1 cellular context compared by ENCODE assay signal in the genomic region with DNA sequence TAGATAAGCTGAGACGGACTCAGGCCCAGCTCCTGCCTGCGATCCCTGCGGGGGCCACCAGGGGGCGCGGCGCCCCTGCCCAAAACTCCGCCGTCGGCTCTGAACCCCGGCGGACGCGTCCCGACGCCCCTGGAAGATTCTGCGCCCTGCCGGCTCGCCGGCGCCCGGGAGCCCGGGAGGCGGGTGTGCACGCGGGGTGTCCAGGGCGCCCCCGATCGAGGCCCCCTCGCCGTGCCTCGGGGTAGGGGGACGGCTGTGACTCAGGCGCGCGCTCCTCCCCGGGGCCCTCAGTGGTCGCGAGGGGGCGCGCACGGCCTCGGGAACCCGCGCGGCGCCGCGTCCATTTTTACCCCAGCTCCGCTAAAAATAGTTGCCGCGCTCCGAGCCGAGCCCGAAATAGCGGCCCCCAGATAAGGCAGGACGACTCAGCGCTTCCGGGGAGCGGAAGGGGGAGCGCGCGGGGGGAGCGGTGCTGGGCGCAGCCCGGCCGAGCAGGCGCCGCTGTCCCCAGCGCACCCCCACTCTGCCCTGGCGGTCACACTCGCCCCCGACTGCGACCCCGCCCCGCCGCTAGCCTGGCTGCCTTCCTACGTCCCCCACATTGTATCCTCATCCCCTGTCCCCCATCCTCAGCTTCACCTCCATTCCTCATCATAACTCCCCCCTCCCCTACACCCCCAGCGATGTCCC.
TF ChIP-seq lines count a peak whose summit lies in the region.

No MANE protein-coding gene starts in this region.

TF ChIP-seq in K562, 482 proteins besides CTCF, POLR2A, EP300 and RAD21 (continued from another document and continues in another):
- TF ChIP-seq, protein P1, sequence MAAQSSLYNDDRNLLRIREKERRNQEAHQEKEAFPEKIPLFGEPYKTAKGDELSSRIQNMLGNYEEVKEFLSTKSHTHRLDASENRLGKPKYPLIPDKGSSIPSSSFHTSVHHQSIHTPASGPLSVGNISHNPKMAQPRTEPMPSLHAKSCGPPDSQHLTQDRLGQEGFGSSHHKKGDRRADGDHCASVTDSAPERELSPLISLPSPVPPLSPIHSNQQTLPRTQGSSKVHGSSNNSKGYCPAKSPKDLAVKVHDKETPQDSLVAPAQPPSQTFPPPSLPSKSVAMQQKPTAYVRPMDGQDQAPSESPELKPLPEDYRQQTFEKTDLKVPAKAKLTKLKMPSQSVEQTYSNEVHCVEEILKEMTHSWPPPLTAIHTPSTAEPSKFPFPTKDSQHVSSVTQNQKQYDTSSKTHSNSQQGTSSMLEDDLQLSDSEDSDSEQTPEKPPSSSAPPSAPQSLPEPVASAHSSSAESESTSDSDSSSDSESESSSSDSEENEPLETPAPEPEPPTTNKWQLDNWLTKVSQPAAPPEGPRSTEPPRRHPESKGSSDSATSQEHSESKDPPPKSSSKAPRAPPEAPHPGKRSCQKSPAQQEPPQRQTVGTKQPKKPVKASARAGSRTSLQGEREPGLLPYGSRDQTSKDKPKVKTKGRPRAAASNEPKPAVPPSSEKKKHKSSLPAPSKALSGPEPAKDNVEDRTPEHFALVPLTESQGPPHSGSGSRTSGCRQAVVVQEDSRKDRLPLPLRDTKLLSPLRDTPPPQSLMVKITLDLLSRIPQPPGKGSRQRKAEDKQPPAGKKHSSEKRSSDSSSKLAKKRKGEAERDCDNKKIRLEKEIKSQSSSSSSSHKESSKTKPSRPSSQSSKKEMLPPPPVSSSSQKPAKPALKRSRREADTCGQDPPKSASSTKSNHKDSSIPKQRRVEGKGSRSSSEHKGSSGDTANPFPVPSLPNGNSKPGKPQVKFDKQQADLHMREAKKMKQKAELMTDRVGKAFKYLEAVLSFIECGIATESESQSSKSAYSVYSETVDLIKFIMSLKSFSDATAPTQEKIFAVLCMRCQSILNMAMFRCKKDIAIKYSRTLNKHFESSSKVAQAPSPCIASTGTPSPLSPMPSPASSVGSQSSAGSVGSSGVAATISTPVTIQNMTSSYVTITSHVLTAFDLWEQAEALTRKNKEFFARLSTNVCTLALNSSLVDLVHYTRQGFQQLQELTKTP (IDR thresholded peaks at IDR 0.05; ENCODE audit: low read depth in 1 of 2, partially characterized antibody in 2 of 2), result no peak
- no peak for TF ChIP-seq PURB (CRISPR knock-in tag; IDR thresholded peaks at IDR 0.05; ENCODE audit: low read depth)
- TF ChIP-seq, protein P2, sequence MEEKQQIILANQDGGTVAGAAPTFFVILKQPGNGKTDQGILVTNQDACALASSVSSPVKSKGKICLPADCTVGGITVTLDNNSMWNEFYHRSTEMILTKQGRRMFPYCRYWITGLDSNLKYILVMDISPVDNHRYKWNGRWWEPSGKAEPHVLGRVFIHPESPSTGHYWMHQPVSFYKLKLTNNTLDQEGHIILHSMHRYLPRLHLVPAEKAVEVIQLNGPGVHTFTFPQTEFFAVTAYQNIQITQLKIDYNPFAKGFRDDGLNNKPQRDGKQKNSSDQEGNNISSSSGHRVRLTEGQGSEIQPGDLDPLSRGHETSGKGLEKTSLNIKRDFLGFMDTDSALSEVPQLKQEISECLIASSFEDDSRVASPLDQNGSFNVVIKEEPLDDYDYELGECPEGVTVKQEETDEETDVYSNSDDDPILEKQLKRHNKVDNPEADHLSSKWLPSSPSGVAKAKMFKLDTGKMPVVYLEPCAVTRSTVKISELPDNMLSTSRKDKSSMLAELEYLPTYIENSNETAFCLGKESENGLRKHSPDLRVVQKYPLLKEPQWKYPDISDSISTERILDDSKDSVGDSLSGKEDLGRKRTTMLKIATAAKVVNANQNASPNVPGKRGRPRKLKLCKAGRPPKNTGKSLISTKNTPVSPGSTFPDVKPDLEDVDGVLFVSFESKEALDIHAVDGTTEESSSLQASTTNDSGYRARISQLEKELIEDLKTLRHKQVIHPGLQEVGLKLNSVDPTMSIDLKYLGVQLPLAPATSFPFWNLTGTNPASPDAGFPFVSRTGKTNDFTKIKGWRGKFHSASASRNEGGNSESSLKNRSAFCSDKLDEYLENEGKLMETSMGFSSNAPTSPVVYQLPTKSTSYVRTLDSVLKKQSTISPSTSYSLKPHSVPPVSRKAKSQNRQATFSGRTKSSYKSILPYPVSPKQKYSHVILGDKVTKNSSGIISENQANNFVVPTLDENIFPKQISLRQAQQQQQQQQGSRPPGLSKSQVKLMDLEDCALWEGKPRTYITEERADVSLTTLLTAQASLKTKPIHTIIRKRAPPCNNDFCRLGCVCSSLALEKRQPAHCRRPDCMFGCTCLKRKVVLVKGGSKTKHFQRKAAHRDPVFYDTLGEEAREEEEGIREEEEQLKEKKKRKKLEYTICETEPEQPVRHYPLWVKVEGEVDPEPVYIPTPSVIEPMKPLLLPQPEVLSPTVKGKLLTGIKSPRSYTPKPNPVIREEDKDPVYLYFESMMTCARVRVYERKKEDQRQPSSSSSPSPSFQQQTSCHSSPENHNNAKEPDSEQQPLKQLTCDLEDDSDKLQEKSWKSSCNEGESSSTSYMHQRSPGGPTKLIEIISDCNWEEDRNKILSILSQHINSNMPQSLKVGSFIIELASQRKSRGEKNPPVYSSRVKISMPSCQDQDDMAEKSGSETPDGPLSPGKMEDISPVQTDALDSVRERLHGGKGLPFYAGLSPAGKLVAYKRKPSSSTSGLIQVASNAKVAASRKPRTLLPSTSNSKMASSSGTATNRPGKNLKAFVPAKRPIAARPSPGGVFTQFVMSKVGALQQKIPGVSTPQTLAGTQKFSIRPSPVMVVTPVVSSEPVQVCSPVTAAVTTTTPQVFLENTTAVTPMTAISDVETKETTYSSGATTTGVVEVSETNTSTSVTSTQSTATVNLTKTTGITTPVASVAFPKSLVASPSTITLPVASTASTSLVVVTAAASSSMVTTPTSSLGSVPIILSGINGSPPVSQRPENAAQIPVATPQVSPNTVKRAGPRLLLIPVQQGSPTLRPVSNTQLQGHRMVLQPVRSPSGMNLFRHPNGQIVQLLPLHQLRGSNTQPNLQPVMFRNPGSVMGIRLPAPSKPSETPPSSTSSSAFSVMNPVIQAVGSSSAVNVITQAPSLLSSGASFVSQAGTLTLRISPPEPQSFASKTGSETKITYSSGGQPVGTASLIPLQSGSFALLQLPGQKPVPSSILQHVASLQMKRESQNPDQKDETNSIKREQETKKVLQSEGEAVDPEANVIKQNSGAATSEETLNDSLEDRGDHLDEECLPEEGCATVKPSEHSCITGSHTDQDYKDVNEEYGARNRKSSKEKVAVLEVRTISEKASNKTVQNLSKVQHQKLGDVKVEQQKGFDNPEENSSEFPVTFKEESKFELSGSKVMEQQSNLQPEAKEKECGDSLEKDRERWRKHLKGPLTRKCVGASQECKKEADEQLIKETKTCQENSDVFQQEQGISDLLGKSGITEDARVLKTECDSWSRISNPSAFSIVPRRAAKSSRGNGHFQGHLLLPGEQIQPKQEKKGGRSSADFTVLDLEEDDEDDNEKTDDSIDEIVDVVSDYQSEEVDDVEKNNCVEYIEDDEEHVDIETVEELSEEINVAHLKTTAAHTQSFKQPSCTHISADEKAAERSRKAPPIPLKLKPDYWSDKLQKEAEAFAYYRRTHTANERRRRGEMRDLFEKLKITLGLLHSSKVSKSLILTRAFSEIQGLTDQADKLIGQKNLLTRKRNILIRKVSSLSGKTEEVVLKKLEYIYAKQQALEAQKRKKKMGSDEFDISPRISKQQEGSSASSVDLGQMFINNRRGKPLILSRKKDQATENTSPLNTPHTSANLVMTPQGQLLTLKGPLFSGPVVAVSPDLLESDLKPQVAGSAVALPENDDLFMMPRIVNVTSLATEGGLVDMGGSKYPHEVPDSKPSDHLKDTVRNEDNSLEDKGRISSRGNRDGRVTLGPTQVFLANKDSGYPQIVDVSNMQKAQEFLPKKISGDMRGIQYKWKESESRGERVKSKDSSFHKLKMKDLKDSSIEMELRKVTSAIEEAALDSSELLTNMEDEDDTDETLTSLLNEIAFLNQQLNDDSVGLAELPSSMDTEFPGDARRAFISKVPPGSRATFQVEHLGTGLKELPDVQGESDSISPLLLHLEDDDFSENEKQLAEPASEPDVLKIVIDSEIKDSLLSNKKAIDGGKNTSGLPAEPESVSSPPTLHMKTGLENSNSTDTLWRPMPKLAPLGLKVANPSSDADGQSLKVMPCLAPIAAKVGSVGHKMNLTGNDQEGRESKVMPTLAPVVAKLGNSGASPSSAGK (IDR thresholded peaks at IDR 0.05), result no peak
- TF ChIP-seq ASH1L (IDR thresholded peaks at IDR 0.05; ENCODE audit: borderline replicate concordance, low read depth, partially characterized antibody), result no peak
- TF ChIP-seq TAF1 (IDR thresholded peaks at IDR 0.05; ENCODE audit: control insufficient read depth, extremely low read depth, insufficient read depth, low read length, severe bottlenecking), result peak; percentile 35
- TF ChIP-seq, protein P3, sequence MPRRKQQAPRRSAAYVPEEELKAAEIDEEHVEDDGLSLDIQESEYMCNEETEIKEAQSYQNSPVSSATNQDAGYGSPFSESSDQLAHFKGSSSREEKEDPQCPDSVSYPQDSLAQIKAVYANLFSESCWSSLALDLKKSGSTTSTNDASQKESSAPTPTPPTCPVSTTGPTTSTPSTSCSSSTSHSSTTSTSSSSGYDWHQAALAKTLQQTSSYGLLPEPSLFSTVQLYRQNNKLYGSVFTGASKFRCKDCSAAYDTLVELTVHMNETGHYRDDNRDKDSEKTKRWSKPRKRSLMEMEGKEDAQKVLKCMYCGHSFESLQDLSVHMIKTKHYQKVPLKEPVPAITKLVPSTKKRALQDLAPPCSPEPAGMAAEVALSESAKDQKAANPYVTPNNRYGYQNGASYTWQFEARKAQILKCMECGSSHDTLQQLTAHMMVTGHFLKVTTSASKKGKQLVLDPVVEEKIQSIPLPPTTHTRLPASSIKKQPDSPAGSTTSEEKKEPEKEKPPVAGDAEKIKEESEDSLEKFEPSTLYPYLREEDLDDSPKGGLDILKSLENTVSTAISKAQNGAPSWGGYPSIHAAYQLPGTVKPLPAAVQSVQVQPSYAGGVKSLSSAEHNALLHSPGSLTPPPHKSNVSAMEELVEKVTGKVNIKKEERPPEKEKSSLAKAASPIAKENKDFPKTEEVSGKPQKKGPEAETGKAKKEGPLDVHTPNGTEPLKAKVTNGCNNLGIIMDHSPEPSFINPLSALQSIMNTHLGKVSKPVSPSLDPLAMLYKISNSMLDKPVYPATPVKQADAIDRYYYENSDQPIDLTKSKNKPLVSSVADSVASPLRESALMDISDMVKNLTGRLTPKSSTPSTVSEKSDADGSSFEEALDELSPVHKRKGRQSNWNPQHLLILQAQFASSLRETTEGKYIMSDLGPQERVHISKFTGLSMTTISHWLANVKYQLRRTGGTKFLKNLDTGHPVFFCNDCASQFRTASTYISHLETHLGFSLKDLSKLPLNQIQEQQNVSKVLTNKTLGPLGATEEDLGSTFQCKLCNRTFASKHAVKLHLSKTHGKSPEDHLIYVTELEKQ (CRISPR knock-in tag; IDR thresholded peaks at IDR 0.05), result no peak
- TF ChIP-seq HNRNPLL (IDR thresholded peaks at IDR 0.05; ENCODE audit: low read depth, low read length, poor library complexity, severe bottlenecking), result peak; percentile 72
- TF ChIP-seq, protein P4, sequence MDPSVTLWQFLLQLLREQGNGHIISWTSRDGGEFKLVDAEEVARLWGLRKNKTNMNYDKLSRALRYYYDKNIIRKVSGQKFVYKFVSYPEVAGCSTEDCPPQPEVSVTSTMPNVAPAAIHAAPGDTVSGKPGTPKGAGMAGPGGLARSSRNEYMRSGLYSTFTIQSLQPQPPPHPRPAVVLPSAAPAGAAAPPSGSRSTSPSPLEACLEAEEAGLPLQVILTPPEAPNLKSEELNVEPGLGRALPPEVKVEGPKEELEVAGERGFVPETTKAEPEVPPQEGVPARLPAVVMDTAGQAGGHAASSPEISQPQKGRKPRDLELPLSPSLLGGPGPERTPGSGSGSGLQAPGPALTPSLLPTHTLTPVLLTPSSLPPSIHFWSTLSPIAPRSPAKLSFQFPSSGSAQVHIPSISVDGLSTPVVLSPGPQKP (CRISPR knock-in tag; IDR thresholded peaks at IDR 0.05), result no peak
- TF ChIP-seq, protein P5, sequence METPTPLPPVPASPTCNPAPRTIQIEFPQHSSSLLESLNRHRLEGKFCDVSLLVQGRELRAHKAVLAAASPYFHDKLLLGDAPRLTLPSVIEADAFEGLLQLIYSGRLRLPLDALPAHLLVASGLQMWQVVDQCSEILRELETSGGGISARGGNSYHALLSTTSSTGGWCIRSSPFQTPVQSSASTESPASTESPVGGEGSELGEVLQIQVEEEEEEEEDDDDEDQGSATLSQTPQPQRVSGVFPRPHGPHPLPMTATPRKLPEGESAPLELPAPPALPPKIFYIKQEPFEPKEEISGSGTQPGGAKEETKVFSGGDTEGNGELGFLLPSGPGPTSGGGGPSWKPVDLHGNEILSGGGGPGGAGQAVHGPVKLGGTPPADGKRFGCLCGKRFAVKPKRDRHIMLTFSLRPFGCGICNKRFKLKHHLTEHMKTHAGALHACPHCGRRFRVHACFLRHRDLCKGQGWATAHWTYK (CRISPR knock-in tag; IDR thresholded peaks at IDR 0.05), result peak; percentile 60; the same call in 1 of the 2 replicates
- no peak for TF ChIP-seq ZKSCAN8 (CRISPR knock-in tag; IDR thresholded peaks at IDR 0.05)
